ENCODE assay signal across 1 cellular context in genomic region chr13:50082426-50083283, GRCh38.
TF ChIP-seq lines count a peak whose summit lies in the region.

No MANE protein-coding gene starts in this region.

TF ChIP-seq in HepG2, 621 proteins besides CTCF, POLR2A, EP300 and RAD21 (continued from another document and continues in another):
- TF ChIP-seq ATF7 (IDR thresholded peaks at IDR 0.05) (no peak), ATF7 (CRISPR knock-in tag; IDR thresholded peaks at IDR 0.05) (no peak), TFDP2 (CRISPR knock-in tag; IDR thresholded peaks at IDR 0.05) (peak; percentile 68; the same call in 1 of the 2 replicates), FOXC1 (CRISPR knock-in tag; IDR thresholded peaks at IDR 0.05; ENCODE audit: borderline replicate concordance) (0 out of 2 replicates have a peak, but pooled peaks have one; percentile 1), CBFB (CRISPR knock-in tag; IDR thresholded peaks at IDR 0.05) (no peak), KMT2B (CRISPR knock-in tag; IDR thresholded peaks at IDR 0.05) (0 out of 2 replicates have a peak, but pooled peaks have one; percentile 51), ZNF747 (CRISPR knock-in tag; IDR thresholded peaks at IDR 0.05; ENCODE audit: borderline replicate concordance) (no peak), CREB1 (IDR thresholded peaks at IDR 0.05) (no peak), CREB1 (CRISPR knock-in tag; IDR thresholded peaks at IDR 0.05) (peak; percentile 60), ZBTB14 (CRISPR knock-in tag; IDR thresholded peaks at IDR 0.05) (peak; percentile 24; the same call in 1 of the 2 replicates), ARHGAP35 (CRISPR knock-in tag; IDR thresholded peaks at IDR 0.05; ENCODE audit: borderline replicate concordance) (no peak), SYNCRIP (IDR thresholded peaks at IDR 0.05; ENCODE audit: insufficient read depth, low read depth, low read length) (no peak), ELK4 (CRISPR knock-in tag; IDR thresholded peaks at IDR 0.05; ENCODE audit: borderline replicate concordance) (no peak), ZFYVE20 (CRISPR knock-in tag; IDR thresholded peaks at IDR 0.05; ENCODE audit: borderline replicate concordance, low read depth) (no peak), ZNF225 (CRISPR knock-in tag; IDR thresholded peaks at IDR 0.05) (no peak), BORCS8-MEF2B (CRISPR knock-in tag; IDR thresholded peaks at IDR 0.05) (no peak), ZNF230 (CRISPR knock-in tag; IDR thresholded peaks at IDR 0.05) (no peak; the same call in 1 of the 2 replicates), ZNF235 (CRISPR knock-in tag; IDR thresholded peaks at IDR 0.05; ENCODE audit: borderline replicate concordance) (no peak), FOXA1 (IDR thresholded peaks at IDR 0.05) (no peak), FOXA1 (CRISPR knock-in tag; IDR thresholded peaks at IDR 0.05) (0 out of 2 replicates have a peak, but pooled peaks have one; percentile 33), JUN (CRISPR knock-in tag; IDR thresholded peaks at IDR 0.05) (no peak), RBM39 (IDR thresholded peaks at IDR 0.05; ENCODE audit: low read depth, low read length, poor library complexity, severe bottlenecking) (no peak), ZFP90 (CRISPR knock-in tag; IDR thresholded peaks at IDR 0.05; ENCODE audit: borderline replicate concordance) (peak; percentile 57; the same call in 1 of the 2 replicates), ZNF331 (CRISPR knock-in tag; IDR thresholded peaks at IDR 0.05) (peak; percentile 40; the same call in 1 of the 2 replicates), ASH2L (IDR thresholded peaks at IDR 0.05; ENCODE audit: insufficient read length, low read depth, low read length) (peak; percentile 73), ZFP41 (CRISPR knock-in tag; IDR thresholded peaks at IDR 0.05; ENCODE audit: borderline replicate concordance) (no peak), KDM5A (IDR thresholded peaks at IDR 0.05; ENCODE audit: borderline replicate concordance, low read length) (peak; percentile 36; the same call in 1 of the 2 replicates), NR1H2 (CRISPR knock-in tag; IDR thresholded peaks at IDR 0.05; ENCODE audit: borderline replicate concordance, low read depth) (no peak), E2F1 (CRISPR knock-in tag; IDR thresholded peaks at IDR 0.05) (peak; percentile 72), ZNF704 (CRISPR knock-in tag; IDR thresholded peaks at IDR 0.05; ENCODE audit: borderline replicate concordance) (no peak), HOXA5 (CRISPR knock-in tag; IDR thresholded peaks at IDR 0.05) (0 out of 2 replicates have a peak, but pooled peaks have one; percentile 13), ZNF251 (CRISPR knock-in tag; IDR thresholded peaks at IDR 0.05) (no peak), TAF15 (IDR thresholded peaks at IDR 0.05; ENCODE audit: low read depth, low read length, poor library complexity, severe bottlenecking) (no peak), ERF (CRISPR knock-in tag; IDR thresholded peaks at IDR 0.05) (0 out of 2 replicates have a peak, but pooled peaks have one; percentile 12), TFDP1 (CRISPR knock-in tag; IDR thresholded peaks at IDR 0.05; ENCODE audit: borderline replicate concordance) (0 out of 2 replicates have a peak, but pooled peaks have one; percentile 46), HCFC1 (IDR thresholded peaks at IDR 0.05; ENCODE audit: low read depth, low read length) (no peak), KDM5B (CRISPR knock-in tag; IDR thresholded peaks at IDR 0.05; ENCODE audit: borderline replicate concordance) (no peak), PTBP1 (IDR thresholded peaks at IDR 0.05; ENCODE audit: low read depth, low read length, poor library complexity, severe bottlenecking) (no peak), GZF1 (CRISPR knock-in tag; IDR thresholded peaks at IDR 0.05) (no peak), ZNF660 (CRISPR knock-in tag; IDR thresholded peaks at IDR 0.05; ENCODE audit: borderline replicate concordance, low read depth) (no peak), HMG20A (CRISPR knock-in tag; IDR thresholded peaks at IDR 0.05; ENCODE audit: borderline replicate concordance) (0 out of 2 replicates have a peak, but pooled peaks have one; percentile 31), NCOR1 (IDR thresholded peaks at IDR 0.05; ENCODE audit: borderline replicate concordance, low read length) (peak; percentile 38; the same call in 1 of the 2 replicates), MYC (CRISPR knock-in tag; IDR thresholded peaks at IDR 0.05; ENCODE audit: borderline replicate concordance) (peak; percentile 56), SAP130 (CRISPR knock-in tag; IDR thresholded peaks at IDR 0.05; ENCODE audit: low read depth) (peak; percentile 88)
- TF ChIP-seq, protein P1, sequence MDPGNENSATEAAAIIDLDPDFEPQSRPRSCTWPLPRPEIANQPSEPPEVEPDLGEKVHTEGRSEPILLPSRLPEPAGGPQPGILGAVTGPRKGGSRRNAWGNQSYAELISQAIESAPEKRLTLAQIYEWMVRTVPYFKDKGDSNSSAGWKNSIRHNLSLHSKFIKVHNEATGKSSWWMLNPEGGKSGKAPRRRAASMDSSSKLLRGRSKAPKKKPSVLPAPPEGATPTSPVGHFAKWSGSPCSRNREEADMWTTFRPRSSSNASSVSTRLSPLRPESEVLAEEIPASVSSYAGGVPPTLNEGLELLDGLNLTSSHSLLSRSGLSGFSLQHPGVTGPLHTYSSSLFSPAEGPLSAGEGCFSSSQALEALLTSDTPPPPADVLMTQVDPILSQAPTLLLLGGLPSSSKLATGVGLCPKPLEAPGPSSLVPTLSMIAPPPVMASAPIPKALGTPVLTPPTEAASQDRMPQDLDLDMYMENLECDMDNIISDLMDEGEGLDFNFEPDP (CRISPR knock-in tag; conservative IDR thresholded peaks at IDR 0.05): 0 out of 2 replicates have a peak, but pooled peaks have one; percentile 37
- TF ChIP-seq, protein P2, sequence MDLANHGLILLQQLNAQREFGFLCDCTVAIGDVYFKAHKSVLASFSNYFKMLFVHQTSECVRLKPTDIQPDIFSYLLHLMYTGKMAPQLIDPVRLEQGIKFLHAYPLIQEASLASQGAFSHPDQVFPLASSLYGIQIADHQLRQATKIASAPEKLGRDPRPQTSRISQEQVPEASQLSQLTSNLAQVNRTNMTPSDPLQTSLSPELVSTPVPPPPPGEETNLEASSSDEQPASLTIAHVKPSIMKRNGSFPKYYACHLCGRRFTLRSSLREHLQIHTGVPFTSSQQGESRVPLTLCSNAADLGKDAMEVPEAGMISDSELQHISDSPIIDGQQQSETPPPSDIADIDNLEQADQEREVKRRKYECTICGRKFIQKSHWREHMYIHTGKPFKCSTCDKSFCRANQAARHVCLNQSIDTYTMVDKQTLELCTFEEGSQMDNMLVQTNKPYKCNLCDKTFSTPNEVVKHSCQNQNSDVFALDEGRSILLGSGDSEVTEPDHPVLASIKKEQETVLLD (CRISPR knock-in tag; IDR thresholded peaks at IDR 0.05; ENCODE audit: low read depth): no peak
- TF ChIP-seq, protein P3, sequence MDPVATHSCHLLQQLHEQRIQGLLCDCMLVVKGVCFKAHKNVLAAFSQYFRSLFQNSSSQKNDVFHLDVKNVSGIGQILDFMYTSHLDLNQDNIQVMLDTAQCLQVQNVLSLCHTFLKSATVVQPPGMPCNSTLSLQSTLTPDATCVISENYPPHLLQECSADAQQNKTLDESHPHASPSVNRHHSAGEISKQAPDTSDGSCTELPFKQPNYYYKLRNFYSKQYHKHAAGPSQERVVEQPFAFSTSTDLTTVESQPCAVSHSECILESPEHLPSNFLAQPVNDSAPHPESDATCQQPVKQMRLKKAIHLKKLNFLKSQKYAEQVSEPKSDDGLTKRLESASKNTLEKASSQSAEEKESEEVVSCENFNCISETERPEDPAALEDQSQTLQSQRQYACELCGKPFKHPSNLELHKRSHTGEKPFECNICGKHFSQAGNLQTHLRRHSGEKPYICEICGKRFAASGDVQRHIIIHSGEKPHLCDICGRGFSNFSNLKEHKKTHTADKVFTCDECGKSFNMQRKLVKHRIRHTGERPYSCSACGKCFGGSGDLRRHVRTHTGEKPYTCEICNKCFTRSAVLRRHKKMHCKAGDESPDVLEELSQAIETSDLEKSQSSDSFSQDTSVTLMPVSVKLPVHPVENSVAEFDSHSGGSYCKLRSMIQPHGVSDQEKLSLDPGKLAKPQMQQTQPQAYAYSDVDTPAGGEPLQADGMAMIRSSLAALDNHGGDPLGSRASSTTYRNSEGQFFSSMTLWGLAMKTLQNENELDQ (CRISPR knock-in tag; IDR thresholded peaks at IDR 0.05; ENCODE audit: borderline replicate concordance): no peak
- TF ChIP-seq, protein P4, sequence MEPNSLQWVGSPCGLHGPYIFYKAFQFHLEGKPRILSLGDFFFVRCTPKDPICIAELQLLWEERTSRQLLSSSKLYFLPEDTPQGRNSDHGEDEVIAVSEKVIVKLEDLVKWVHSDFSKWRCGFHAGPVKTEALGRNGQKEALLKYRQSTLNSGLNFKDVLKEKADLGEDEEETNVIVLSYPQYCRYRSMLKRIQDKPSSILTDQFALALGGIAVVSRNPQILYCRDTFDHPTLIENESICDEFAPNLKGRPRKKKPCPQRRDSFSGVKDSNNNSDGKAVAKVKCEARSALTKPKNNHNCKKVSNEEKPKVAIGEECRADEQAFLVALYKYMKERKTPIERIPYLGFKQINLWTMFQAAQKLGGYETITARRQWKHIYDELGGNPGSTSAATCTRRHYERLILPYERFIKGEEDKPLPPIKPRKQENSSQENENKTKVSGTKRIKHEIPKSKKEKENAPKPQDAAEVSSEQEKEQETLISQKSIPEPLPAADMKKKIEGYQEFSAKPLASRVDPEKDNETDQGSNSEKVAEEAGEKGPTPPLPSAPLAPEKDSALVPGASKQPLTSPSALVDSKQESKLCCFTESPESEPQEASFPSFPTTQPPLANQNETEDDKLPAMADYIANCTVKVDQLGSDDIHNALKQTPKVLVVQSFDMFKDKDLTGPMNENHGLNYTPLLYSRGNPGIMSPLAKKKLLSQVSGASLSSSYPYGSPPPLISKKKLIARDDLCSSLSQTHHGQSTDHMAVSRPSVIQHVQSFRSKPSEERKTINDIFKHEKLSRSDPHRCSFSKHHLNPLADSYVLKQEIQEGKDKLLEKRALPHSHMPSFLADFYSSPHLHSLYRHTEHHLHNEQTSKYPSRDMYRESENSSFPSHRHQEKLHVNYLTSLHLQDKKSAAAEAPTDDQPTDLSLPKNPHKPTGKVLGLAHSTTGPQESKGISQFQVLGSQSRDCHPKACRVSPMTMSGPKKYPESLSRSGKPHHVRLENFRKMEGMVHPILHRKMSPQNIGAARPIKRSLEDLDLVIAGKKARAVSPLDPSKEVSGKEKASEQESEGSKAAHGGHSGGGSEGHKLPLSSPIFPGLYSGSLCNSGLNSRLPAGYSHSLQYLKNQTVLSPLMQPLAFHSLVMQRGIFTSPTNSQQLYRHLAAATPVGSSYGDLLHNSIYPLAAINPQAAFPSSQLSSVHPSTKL (CRISPR knock-in tag; IDR thresholded peaks at IDR 0.05): peak; percentile 12
